ENCODE assay signal across 15 cellular contexts in genomic region chr3:191066669-191067068, GRCh38.
DNase-seq lines count a peak whose midpoint lies in the region; ATAC-seq and TF ChIP-seq lines count a peak whose summit lies in the region.
"Had no signal": no experiment of that assay in that cellular context is flagged by ENCODE, and none has a peak within 500 bp of the region (broad histone marks: within the 10 kb centered on the region; RNA-seq: fewer than 3 reads in every experiment).

No MANE protein-coding gene starts in this region.

- CTCF ChIA-PET in HCT116 (lab: Charles Lee) = no interaction called here
- CTCF ChIA-PET in RWPE1 (lab: Yijun Ruan, JAX) = interaction anchor here (0.6 kb wide), 1 partner anchor 366 kb away, joined by 4 read pairs; no protein-coding TSS in a partner anchor

- H3K4me1 ChIP-seq in HCT116 (ENCODE audit: control insufficient read depth in 1 of 2, insufficient read depth in 2 of 2, low read length in 2 of 2) = peaks cover 0 to 9% of the 10 kb centered on the region in 2 experiments; a peak in 1 of 4 replicates

- TF ChIP-seq CTCF in AG10803 (conservative IDR thresholded peaks at IDR 0.05; ENCODE audit: low read length) = no peak
- TF ChIP-seq CTCF in HCT116 (IDR thresholded peaks at IDR 0.05 in 2 of 3, conservative IDR thresholded peaks at IDR 0.05 in 1 of 3; ENCODE audit: borderline replicate concordance in 1 of 3, insufficient read depth in 1 of 3, low read depth in 2 of 3, low read length in 2 of 3) = no peak
- no peak for TF ChIP-seq CTCF in RWPE1 (conservative IDR thresholded peaks at IDR 0.05; ENCODE audit: low read depth)
- no peak for TF ChIP-seq CTCF in fibroblast of mammary gland (conservative IDR thresholded peaks at IDR 0.05; ENCODE audit: control insufficient read depth, insufficient read depth, low read depth, low read length)

- TF ChIP-seq POLR2A in HCT116 (IDR thresholded peaks at IDR 0.05; ENCODE audit: borderline replicate concordance, extremely low read depth, insufficient read depth, insufficient read length) = no peak

- peaks cover 6% of the 10 kb centered on the region for H3K9me3 Mint-ChIP-seq in natural killer cell treated with Interleukin-12 subunit alpha and Interleukin-12 subunit beta and Interleukin-15 and Interleukin-18, amount 100 ng/mL, for 72 hours
- H3K9me3 Mint-ChIP-seq: T-cell, type B pancreatic cell had no signal

- RAD21 ChIA-PET in HCT116 (lab: Charles Lee; ENCODE audit: low non-redundant PET in 1 of 2, low total read pairs in 2 of 2, uncharacterized antibody in 2 of 2, unreplicated experiment in 2 of 2) = no interaction called here

- H3K4me3 ChIP-seq in AG10803 (ENCODE audit: low read length) (no peak overlapping the region), HCT116 (replicated peaks in 1 of 2; ENCODE audit: low read depth in 1 of 2, low read length in 2 of 2) (no peak overlapping the region), fibroblast of mammary gland (ENCODE audit: control insufficient read depth, low read depth, low read length) (no peak overlapping the region)

- H4K20me1 ChIP-seq in HCT116 (ENCODE audit: insufficient read depth) = no peaks in the 10 kb centered on the region

- H3K9ac ChIP-seq in HCT116 (ENCODE audit: low read length) = no peak overlapping the region

- DNase-seq in AG10803 (ENCODE audit: low read depth) (peak; percentile 33), HCT116 (ENCODE audit: low read depth, low spot score) (no peak), RWPE1 (ENCODE audit: low spot score) (peak; percentile 66), fibroblast of mammary gland (ENCODE audit: low read depth) (peak; percentile 88), NCI-H2227 treated with DMSO at 0.1 percent for 48 hours (lab: John Stamatoyannopoulos, UW) (no peak), ureter (ENCODE audit: low spot score) (no peak)
- no peak for DNase-seq in natural killer cell treated with Interleukin-12 subunit alpha and Interleukin-12 subunit beta and Interleukin-15 and Interleukin-18, amount 100 ng/mL, for 72 hours (ENCODE audit: low spot score)
- DNase-seq: activated CD4-positive, alpha-beta T cell treated with anti-CD3 and anti-CD28 coated beads for 36 hours; activated T-cell treated with anti-CD3 and anti-CD28 coated beads, Interleukin-2, amount 50 U/mL, for 4 hours; DMS 273 treated with DMSO at 0.1 percent for 48 hours; islet precursor cell; NCI-H345; T-cell had no signal

- no peaks in the 10 kb centered on the region for H3K36me3 Mint-ChIP-seq in natural killer cell treated with Interleukin-12 subunit alpha and Interleukin-12 subunit beta and Interleukin-15 and Interleukin-18, amount 100 ng/mL, for 72 hours
- H3K36me3 Mint-ChIP-seq: T-cell, type B pancreatic cell had no signal

- H3K27ac ChIP-seq in HCT116 (ENCODE audit: low read depth, low read length) = no peak overlapping the region
- H3K27ac ChIP-seq in RWPE1 = no peak overlapping the region

- intact Hi-C loops in HCT116 (cut with micrococcal nuclease) = no loop called here

- no peaks in the 10 kb centered on the region for H3K9me2 ChIP-seq in HCT116 (ENCODE audit: insufficient read depth)

- no peak overlapping the region for H2AFZ ChIP-seq in HCT116 (ENCODE audit: low read depth, low read length, poor library complexity, severe bottlenecking)

- no peak overlapping the region for H3K27ac Mint-ChIP-seq in natural killer cell treated with Interleukin-12 subunit alpha and Interleukin-12 subunit beta and Interleukin-15 and Interleukin-18, amount 100 ng/mL, for 72 hours
- H3K27ac Mint-ChIP-seq: activated CD4-positive, alpha-beta T cell treated with anti-CD3 and anti-CD28 coated beads for 36 hours; T-cell; type B pancreatic cell had no signal

- no peaks in the 10 kb centered on the region for H3K27me3 ChIP-seq in HCT116 (ENCODE audit: insufficient read depth, low read length)

- no peaks in the 10 kb centered on the region for H3K79me2 ChIP-seq in HCT116 (ENCODE audit: insufficient read depth, low read length)

- no peak overlapping the region for H3K4me3 Mint-ChIP-seq in natural killer cell treated with Interleukin-12 subunit alpha and Interleukin-12 subunit beta and Interleukin-15 and Interleukin-18, amount 100 ng/mL, for 72 hours
- H3K4me3 Mint-ChIP-seq: activated CD4-positive, alpha-beta T cell treated with anti-CD3 and anti-CD28 coated beads for 36 hours; activated T-cell treated with anti-CD3 and anti-CD28 coated beads, Interleukin-2, amount 50 U/mL, for 4 hours; T-cell; type B pancreatic cell had no signal

- peak overlapping the region; percentile 17; the same call in 1 of the 2 replicates for H3K4me2 ChIP-seq in HCT116 (ENCODE audit: low read length)

- ATAC-seq in HCT116 = no peak
- ATAC-seq in HG03342 (IDR thresholded peaks at IDR 0.05; ENCODE audit: unreplicated experiment) = no peak
- no peak for ATAC-seq in natural killer cell treated with Interleukin-12 subunit alpha and Interleukin-12 subunit beta and Interleukin-15 and Interleukin-18, amount 100 ng/mL, for 72 hours
- ATAC-seq: activated CD4-positive, alpha-beta T cell treated with anti-CD3 and anti-CD28 coated beads for 36 hours; activated T-cell treated with anti-CD3 and anti-CD28 coated beads, Interleukin-2, amount 50 U/mL, for 4 hours; T-cell had no signal

- no peaks in the 10 kb centered on the region for H3K4me1 Mint-ChIP-seq in natural killer cell treated with Interleukin-12 subunit alpha and Interleukin-12 subunit beta and Interleukin-15 and Interleukin-18, amount 100 ng/mL, for 72 hours (ENCODE audit: low read depth in 2 of 2)
- H3K4me1 Mint-ChIP-seq: activated CD4-positive, alpha-beta T cell treated with anti-CD3 and anti-CD28 coated beads for 36 hours; T-cell had no signal

- POLR2A ChIA-PET in HCT116 (lab: Charles Lee) (no interaction called here), RWPE1 (lab: Yijun Ruan, JAX; ENCODE audit: low non-redundant PET) (no interaction called here)

- no TSS peak for BruUV-seq in HCT116 (replicated peaks; lab: Mats Ljungman, UMichigan)

- H3K27me3 Mint-ChIP-seq in natural killer cell treated with Interleukin-12 subunit alpha and Interleukin-12 subunit beta and Interleukin-15 and Interleukin-18, amount 100 ng/mL, for 72 hours = no peaks in the 10 kb centered on the region
- H3K27me3 Mint-ChIP-seq: T-cell, type B pancreatic cell had no signal

- no peaks in the 10 kb centered on the region for H3K9me3 ChIP-seq in HCT116 (ENCODE audit: control insufficient read depth in 1 of 2, insufficient read depth in 1 of 2, low read depth in 1 of 2, low read length in 2 of 2)

- H3K36me3 ChIP-seq in HCT116 (ENCODE audit: control insufficient read depth in 1 of 2, insufficient read depth in 2 of 2, low read length in 2 of 2) = no peaks in the 10 kb centered on the region

- no peak for TF ChIP-seq RAD21 in HCT116 (IDR thresholded peaks at IDR 0.05; ENCODE audit: low read depth)

TF ChIP-seq in HCT116, 20 proteins besides CTCF, POLR2A, EP300 and RAD21:
- TF ChIP-seq ATF3 (IDR thresholded peaks at IDR 0.05) = no peak
- peak; percentile 47; the same call in 1 of the 2 replicates for TF ChIP-seq JUND (IDR thresholded peaks at IDR 0.05)
- no peak for TF ChIP-seq SRF (IDR thresholded peaks at IDR 0.05; ENCODE audit: low read depth)
- TF ChIP-seq CEBPB (IDR thresholded peaks at IDR 0.05; ENCODE audit: low read depth) = no peak
- no peak for TF ChIP-seq EGR1 (IDR thresholded peaks at IDR 0.05; ENCODE audit: low read depth)
- no peak for TF ChIP-seq ZFX (IDR thresholded peaks at IDR 0.05)
- TF ChIP-seq SIN3A (IDR thresholded peaks at IDR 0.05; ENCODE audit: low read depth) = no peak
- no peak for TF ChIP-seq ZBTB33 (IDR thresholded peaks at IDR 0.05; ENCODE audit: extremely low read depth, insufficient replicate concordance, low read length)
- no peak for TF ChIP-seq POLR2AphosphoS5 (IDR thresholded peaks at IDR 0.05; ENCODE audit: low read depth, low read length)
- no peak for TF ChIP-seq CBX3 (IDR thresholded peaks at IDR 0.05; ENCODE audit: low read depth)
- peak; percentile 28 for TF ChIP-seq SP1 (IDR thresholded peaks at IDR 0.05; ENCODE audit: low read depth)
- no peak for TF ChIP-seq EZH2 (IDR thresholded peaks at IDR 0.05)
- peak; percentile 76 for TF ChIP-seq FOSL1 (IDR thresholded peaks at IDR 0.05; ENCODE audit: low read depth)
- TF ChIP-seq EZH2phosphoT487 (IDR thresholded peaks at IDR 0.05; ENCODE audit: borderline replicate concordance) = no peak

Comparison
In these comparisons a context has a peak if more than half of its experiments do, and no peak if none do; other contexts are left out.
1. DNase-seq: peak in AG10803 (single experiment), RWPE1 (single experiment) and fibroblast of mammary gland (single experiment); none in HCT116 (single experiment), NCI-H2227 treated with DMSO at 0.1 percent for 48 hours (single experiment), natural killer cell treated with Interleukin-12 subunit alpha and Interleukin-12 subunit beta and Interleukin-15 and Interleukin-18, amount 100 ng/mL, for 72 hours (single experiment) and ureter (single experiment).